Comparison of ENCODE assay signal across 25 cellular contexts in genomic region chr4:107359208-107359607, GRCh38.
"Had no signal": no experiment of that assay in that cellular context is flagged by ENCODE, and none has a peak within 500 bp of the region (broad histone marks: within the 10 kb centered on the region; RNA-seq: fewer than 3 reads in every experiment).

No MANE protein-coding gene starts in this region.

- ATAC-seq: effector memory CD8-positive, alpha-beta T cell; esophagus mucosa; gastrocnemius medialis; heart right ventricle; left cardiac atrium; left lung; left ventricle myocardium superior; lower lobe of right lung; mucosa of descending colon had no signal

- H3K27ac ChIP-seq: coronary artery, epithelial cell of prostate, esophagus squamous epithelium, gastrocnemius medialis, heart right ventricle, left lung, lower lobe of right lung had no signal

- H3K27me3 ChIP-seq: esophagus squamous epithelium, gastrocnemius medialis, left lung had no signal

- H3K4me3 ChIP-seq: coronary artery, esophagus squamous epithelium, gastrocnemius medialis, heart right ventricle, left lung, lower lobe of right lung, mucosa of descending colon had no signal

- FAIRE-seq: colon, endometrium, islet of Langerhans, keratinocyte had no signal

- H3K4me1 ChIP-seq: esophagus squamous epithelium, gastrocnemius medialis, heart right ventricle, left lung, lower lobe of right lung had no signal

- H3K36me3 ChIP-seq: esophagus squamous epithelium, gastrocnemius medialis, heart right ventricle, left lung, lower lobe of right lung had no signal

- H3K9me3 ChIP-seq: esophagus squamous epithelium, gastrocnemius medialis, left lung, lower lobe of right lung, mucosa of descending colon had no signal

- DNase-seq: effector CD8-positive, alpha-beta T cell; effector memory CD8-positive, alpha-beta T cell; endodermal cell; erythroblast; esophagus squamous epithelium; foreskin fibroblast; foreskin melanocyte; gastrocnemius medialis; glutamatergic neuron; head of caudate nucleus; heart right ventricle; hippocampal formation; left cardiac atrium; left lung; left ventricle myocardium superior; lower lobe of right lung; mesenchymal stem cell; mucosa of descending colon had no signal
